Comparison of ENCODE assay signal across 8 cellular contexts in genomic region chr10:75111906-75112703, GRCh38. TPM values are rescaled to one million over a fixed set of nuclear protein-coding genes. Genes with fewer than 3 reads are reported as not detected.
A peak's percentile ranks its signal among the peaks of the same experiment; 100 is the strongest.
DNase-seq lines count a peak whose midpoint lies in the region; ATAC-seq and TF ChIP-seq lines count a peak whose summit lies in the region.

No MANE protein-coding gene starts in this region.

- H3K27ac ChIP-seq in effector memory CD4-positive, alpha-beta T cell (ENCODE audit: insufficient read depth, low read length, poor library complexity, severe bottlenecking), result peak overlapping the region; percentile 95
- peak overlapping the region; percentile 97 to 100 for H3K27ac ChIP-seq in lung (ENCODE audit: low read depth in 1 of 2, low read length in 1 of 2)

- peak; percentile 51 for DNase-seq in NCI-H1436 (lab: John Stamatoyannopoulos, UW)
- DNase-seq in NCI-H1436 treated with DMSO at 0.1 percent for 48 hours (lab: John Stamatoyannopoulos, UW), result no peak
- peak; percentile 69 for DNase-seq in NCI-H146 (lab: John Stamatoyannopoulos, UW)
- DNase-seq in activated CD4-positive, alpha-beta T cell treated with anti-CD3 and anti-CD28 coated beads, Interleukin-2, amount 50 U/mL, for 24 hours (ENCODE audit: low read depth in 1 of 2, low spot score in 1 of 2), result peak; percentile 13 to 39
- peak; percentile 17 to 28 (median 20) for DNase-seq in effector memory CD4-positive, alpha-beta T cell
- DNase-seq in lung (ENCODE audit: low spot score), result peak; percentile 52
- peak; percentile 54 for DNase-seq in stimulated activated CD8-positive, alpha-beta memory T cell treated with anti-CD3 and anti-CD28 coated beads, Interleukin-4, amount 100 ng/mL, for 48 hours

- H3K4me1 ChIP-seq in effector memory CD4-positive, alpha-beta T cell (ENCODE audit: control insufficient read depth, insufficient read depth, low read length, poor library complexity, severe bottlenecking), result peaks cover 18% of the 10 kb centered on the region
- H3K4me1 ChIP-seq in lung (ENCODE audit: control insufficient read depth in 2 of 2, insufficient read depth in 2 of 2, low read length in 2 of 2), result peaks cover 2 to 12% of the 10 kb centered on the region in 2 donors

- peak; percentile 29 for ATAC-seq in HG02678 (IDR thresholded peaks at IDR 0.05; ENCODE audit: unreplicated experiment)
- peak; percentile 14 for ATAC-seq in lung (ENCODE audit: insufficient read depth, low FRiP score)

- H3K27me3 ChIP-seq in effector memory CD4-positive, alpha-beta T cell (replicated peaks; ENCODE audit: control insufficient read depth, insufficient read depth, low read length, poor library complexity, severe bottlenecking), result no peaks in the 10 kb centered on the region
- H3K27me3 ChIP-seq in lung (ENCODE audit: control insufficient read depth, insufficient read depth), result no peaks in the 10 kb centered on the region

- 1 to 2% methylated on average over 22 to 23 of the region's 23 CpGs for WGBS in lung, 2 donors

- H3K9me3 ChIP-seq in effector memory CD4-positive, alpha-beta T cell (ENCODE audit: control insufficient read depth, low read length), result no peaks in the 10 kb centered on the region
- no peaks in the 10 kb centered on the region for H3K9me3 ChIP-seq in lung (ENCODE audit: control insufficient read depth in 2 of 2, insufficient read depth in 1 of 2, low read length in 1 of 2)

- peak overlapping the region; percentile 91 for H3K4me3 ChIP-seq in effector memory CD4-positive, alpha-beta T cell (ENCODE audit: insufficient read depth, low read depth, low read length, poor library complexity, severe bottlenecking)
- peak overlapping the region; percentile 88 for H3K4me3 ChIP-seq in lung

- H3K36me3 ChIP-seq in effector memory CD4-positive, alpha-beta T cell (ENCODE audit: control insufficient read depth, insufficient read depth, low read length), result no peaks in the 10 kb centered on the region
- no peaks in the 10 kb centered on the region for H3K36me3 ChIP-seq in lung (ENCODE audit: control insufficient read depth in 2 of 2, insufficient read depth in 2 of 2, low read length in 2 of 2)

- TF ChIP-seq CTCF in lung (IDR thresholded peaks at IDR 0.05; ENCODE audit: control extremely low read depth, extremely low read depth), result no peak

RNA-seq across cellular contexts. Expression of gene SAMD8, which starts 0.6 kb away (rescaled TPM):
- 10 to 100 TPM; 15.4 to 29.0 TPM for total RNA-seq in lung
- polyA plus RNA-seq in lung, result 1 to 10 TPM; 5.5 to 7.3 TPM
